Comparison of ENCODE assay signal across 18 cellular contexts in genomic region chr7:132751282-132751647, GRCh38.
DNase-seq lines count a peak whose midpoint lies in the region; ATAC-seq and TF ChIP-seq lines count a peak whose summit lies in the region.
"Had no signal": no experiment of that assay in that cellular context is flagged by ENCODE, and none has a peak within 500 bp of the region (broad histone marks: within the 10 kb centered on the region; RNA-seq: fewer than 3 reads in every experiment).

No MANE protein-coding gene starts in this region.

- TF ChIP-seq CTCF in neural crest cell (conservative IDR thresholded peaks at IDR 0.05) (no peak), psoas muscle (IDR thresholded peaks at IDR 0.05) (no peak)

- H3K36me3 ChIP-seq in psoas muscle (ENCODE audit: insufficient read depth in 1 of 2, low read depth in 1 of 2) = no peaks in the 10 kb centered on the region
- H3K36me3 ChIP-seq: MG63 had no signal

- H3K27me3 ChIP-seq in right cardiac atrium (ENCODE audit: control insufficient read depth, insufficient read depth) = no peaks in the 10 kb centered on the region
- no peaks in the 10 kb centered on the region for H3K27me3 ChIP-seq in psoas muscle (ENCODE audit: insufficient read depth in 3 of 3, low read length in 2 of 3)
- H3K27me3 ChIP-seq: MG63 had no signal

- ATAC-seq in right cardiac atrium = peak; percentile 73 to 89
- ATAC-seq in Right ventricle myocardium superior (ENCODE audit: poor library complexity) = no peak
- ATAC-seq in psoas muscle = no peak
- ATAC-seq in HG03095 (IDR thresholded peaks at IDR 0.05; ENCODE audit: unreplicated experiment) = no peak
- ATAC-seq: HCT116, Panc1 had no signal

- intact Hi-C loops in right cardiac atrium (cut with DNase I) = no loop called here
- intact Hi-C loops in Right ventricle myocardium superior (cut with DNase I) = no loop called here
- intact Hi-C loops in psoas muscle (cut with DNase I) = no loop called here

- H3K27me3 Mint-ChIP-seq in neural crest cell (ENCODE audit: low read depth) = no peaks in the 10 kb centered on the region

- WGBS in right cardiac atrium = 37% methylated on average over 8 of the region's 8 CpGs
- 74 to 79% (median 77%) methylated on average over 8 of the region's 8 CpGs for WGBS in psoas muscle, 3 donors

- no peak overlapping the region for H3K4me3 Mint-ChIP-seq in neural crest cell

- peaks cover 7% of the 10 kb centered on the region for H3K9me3 Mint-ChIP-seq in neural crest cell

- DNase-seq in right cardiac atrium (peak in 2 of 3 donors; percentile 47 to 59), Right ventricle myocardium superior (no peak), ecto neural progenitor cell (ENCODE audit: low spot score) (peak; percentile 68), neural crest cell (ENCODE audit: low read depth, low spot score) (no peak), psoas muscle (no peak), AG08396 (ENCODE audit: low spot score) (no peak), CD1c-positive myeloid dendritic cell (ENCODE audit: extremely low spot score) (no peak)
- DNase-seq: COR-L47, MG63, NCI-H1105 treated with DMSO at 0.1 percent for 48 hours, NCI-H187, NCI-H446, NCI-H774, SHP77 had no signal

- H3K27ac Mint-ChIP-seq in neural crest cell (ENCODE audit: unreplicated experiment) = peak overlapping the region; percentile 15

- H3K9me3 ChIP-seq in right cardiac atrium (ENCODE audit: control insufficient read depth, low read length) = no peaks in the 10 kb centered on the region
- H3K9me3 ChIP-seq in psoas muscle = no peaks in the 10 kb centered on the region
- H3K9me3 ChIP-seq: MG63 had no signal

- H3K4me3 ChIP-seq in right cardiac atrium (ENCODE audit: low read length) = no peak overlapping the region
- H3K4me3 ChIP-seq in psoas muscle = no peak overlapping the region
- H3K4me3 ChIP-seq: MG63 had no signal

- H3K4me1 ChIP-seq in right cardiac atrium (ENCODE audit: control insufficient read depth, insufficient read depth, low read length) (peaks cover 2% of the 10 kb centered on the region), psoas muscle (no peaks in the 10 kb centered on the region)

- H3K4me1 Mint-ChIP-seq in neural crest cell = peaks cover 18% of the 10 kb centered on the region

- H3K36me3 Mint-ChIP-seq in neural crest cell (ENCODE audit: low read depth) = no peaks in the 10 kb centered on the region

- no peak overlapping the region for H3K27ac ChIP-seq in right cardiac atrium (ENCODE audit: low read length)
- no peak overlapping the region for H3K27ac ChIP-seq in psoas muscle
- H3K27ac ChIP-seq: C4-2B had no signal

Comparison
In these comparisons a context has a peak if more than half of its experiments do, and no peak if none do; other contexts are left out.
1. ATAC-seq: peak in right cardiac atrium (2 of 2); none in Right ventricle myocardium superior (single experiment), psoas muscle (0 of 4) and HG03095 (single experiment).
2. DNase-seq: peak in right cardiac atrium (2 of 3) and ecto neural progenitor cell (single experiment); none in Right ventricle myocardium superior (single experiment), neural crest cell (single experiment), psoas muscle (0 of 2), AG08396 (single experiment) and CD1c-positive myeloid dendritic cell (single experiment).